Comparison of ENCODE assay signal across 2 cellular contexts in genomic region chr22:36770946-36771340, GRCh38.
TF ChIP-seq lines count a peak whose summit lies in the region.

No MANE protein-coding gene starts in this region.

TF ChIP-seq in IMR-90, 13 proteins besides CTCF, POLR2A, EP300 and RAD21 (continued from another document):
- TF ChIP-seq RFX5 (IDR thresholded peaks at IDR 0.05; ENCODE audit: low read depth, low read length): no peak
- no peak for TF ChIP-seq MAFK (IDR thresholded peaks at IDR 0.05; ENCODE audit: low read depth, low read length)
- no peak for TF ChIP-seq MXI1 (IDR thresholded peaks at IDR 0.05; ENCODE audit: borderline replicate concordance, low read depth, low read length)
- no peak for TF ChIP-seq BHLHE40 (IDR thresholded peaks at IDR 0.05; ENCODE audit: low read depth, low read length)
- TF ChIP-seq MAZ (IDR thresholded peaks at IDR 0.05; ENCODE audit: borderline replicate concordance, low read depth, low read length): no peak
- no peak for TF ChIP-seq CHD1 (IDR thresholded peaks at IDR 0.05; ENCODE audit: low read depth, low read length)
- no peak for TF ChIP-seq USF2 (IDR thresholded peaks at IDR 0.05; ENCODE audit: low read depth, low read length)
- TF ChIP-seq RCOR1 (IDR thresholded peaks at IDR 0.05; ENCODE audit: insufficient replicate concordance, low read length): no peak
- no peak for TF ChIP-seq ELK1 (IDR thresholded peaks at IDR 0.05; ENCODE audit: borderline replicate concordance, low read depth, low read length)
TF ChIP-seq in IMR-90: peak in this region for 0.

TF ChIP-seq in WTC11, 78 proteins besides CTCF, POLR2A, EP300 and RAD21 (continued from another document):
- TF ChIP-seq ZBTB43 (CRISPR knock-in tag; IDR thresholded peaks at IDR 0.05) (no peak), IRF1 (CRISPR knock-in tag; IDR thresholded peaks at IDR 0.05) (no peak), ZNF317 (CRISPR knock-in tag; IDR thresholded peaks at IDR 0.05; ENCODE audit: borderline replicate concordance, low read depth) (no peak), SOX15 (CRISPR knock-in tag; IDR thresholded peaks at IDR 0.05) (no peak), USF2 (CRISPR knock-in tag; IDR thresholded peaks at IDR 0.05) (no peak), FOXJ3 (CRISPR knock-in tag; IDR thresholded peaks at IDR 0.05; ENCODE audit: borderline replicate concordance) (no peak), ZNF396 (CRISPR knock-in tag; IDR thresholded peaks at IDR 0.05; ENCODE audit: borderline replicate concordance) (no peak), MYBL2 (CRISPR knock-in tag; IDR thresholded peaks at IDR 0.05) (no peak), ETV6 (CRISPR knock-in tag; IDR thresholded peaks at IDR 0.05) (no peak), JUN (CRISPR knock-in tag; IDR thresholded peaks at IDR 0.05) (no peak), NFYB (CRISPR knock-in tag; conservative IDR thresholded peaks at IDR 0.05; ENCODE audit: low read depth) (no peak)
- TF ChIP-seq, protein P1, sequence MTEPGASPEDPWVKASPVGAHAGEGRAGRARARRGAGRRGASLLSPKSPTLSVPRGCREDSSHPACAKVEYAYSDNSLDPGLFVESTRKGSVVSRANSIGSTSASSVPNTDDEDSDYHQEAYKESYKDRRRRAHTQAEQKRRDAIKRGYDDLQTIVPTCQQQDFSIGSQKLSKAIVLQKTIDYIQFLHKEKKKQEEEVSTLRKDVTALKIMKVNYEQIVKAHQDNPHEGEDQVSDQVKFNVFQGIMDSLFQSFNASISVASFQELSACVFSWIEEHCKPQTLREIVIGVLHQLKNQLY (CRISPR knock-in tag; IDR thresholded peaks at IDR 0.05): no peak
- TF ChIP-seq, protein P2, sequence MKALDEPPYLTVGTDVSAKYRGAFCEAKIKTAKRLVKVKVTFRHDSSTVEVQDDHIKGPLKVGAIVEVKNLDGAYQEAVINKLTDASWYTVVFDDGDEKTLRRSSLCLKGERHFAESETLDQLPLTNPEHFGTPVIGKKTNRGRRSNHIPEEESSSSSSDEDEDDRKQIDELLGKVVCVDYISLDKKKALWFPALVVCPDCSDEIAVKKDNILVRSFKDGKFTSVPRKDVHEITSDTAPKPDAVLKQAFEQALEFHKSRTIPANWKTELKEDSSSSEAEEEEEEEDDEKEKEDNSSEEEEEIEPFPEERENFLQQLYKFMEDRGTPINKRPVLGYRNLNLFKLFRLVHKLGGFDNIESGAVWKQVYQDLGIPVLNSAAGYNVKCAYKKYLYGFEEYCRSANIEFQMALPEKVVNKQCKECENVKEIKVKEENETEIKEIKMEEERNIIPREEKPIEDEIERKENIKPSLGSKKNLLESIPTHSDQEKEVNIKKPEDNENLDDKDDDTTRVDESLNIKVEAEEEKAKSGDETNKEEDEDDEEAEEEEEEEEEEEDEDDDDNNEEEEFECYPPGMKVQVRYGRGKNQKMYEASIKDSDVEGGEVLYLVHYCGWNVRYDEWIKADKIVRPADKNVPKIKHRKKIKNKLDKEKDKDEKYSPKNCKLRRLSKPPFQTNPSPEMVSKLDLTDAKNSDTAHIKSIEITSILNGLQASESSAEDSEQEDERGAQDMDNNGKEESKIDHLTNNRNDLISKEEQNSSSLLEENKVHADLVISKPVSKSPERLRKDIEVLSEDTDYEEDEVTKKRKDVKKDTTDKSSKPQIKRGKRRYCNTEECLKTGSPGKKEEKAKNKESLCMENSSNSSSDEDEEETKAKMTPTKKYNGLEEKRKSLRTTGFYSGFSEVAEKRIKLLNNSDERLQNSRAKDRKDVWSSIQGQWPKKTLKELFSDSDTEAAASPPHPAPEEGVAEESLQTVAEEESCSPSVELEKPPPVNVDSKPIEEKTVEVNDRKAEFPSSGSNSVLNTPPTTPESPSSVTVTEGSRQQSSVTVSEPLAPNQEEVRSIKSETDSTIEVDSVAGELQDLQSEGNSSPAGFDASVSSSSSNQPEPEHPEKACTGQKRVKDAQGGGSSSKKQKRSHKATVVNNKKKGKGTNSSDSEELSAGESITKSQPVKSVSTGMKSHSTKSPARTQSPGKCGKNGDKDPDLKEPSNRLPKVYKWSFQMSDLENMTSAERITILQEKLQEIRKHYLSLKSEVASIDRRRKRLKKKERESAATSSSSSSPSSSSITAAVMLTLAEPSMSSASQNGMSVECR (CRISPR knock-in tag; IDR thresholded peaks at IDR 0.05; ENCODE audit: borderline replicate concordance): no peak
- TF ChIP-seq, protein P3, sequence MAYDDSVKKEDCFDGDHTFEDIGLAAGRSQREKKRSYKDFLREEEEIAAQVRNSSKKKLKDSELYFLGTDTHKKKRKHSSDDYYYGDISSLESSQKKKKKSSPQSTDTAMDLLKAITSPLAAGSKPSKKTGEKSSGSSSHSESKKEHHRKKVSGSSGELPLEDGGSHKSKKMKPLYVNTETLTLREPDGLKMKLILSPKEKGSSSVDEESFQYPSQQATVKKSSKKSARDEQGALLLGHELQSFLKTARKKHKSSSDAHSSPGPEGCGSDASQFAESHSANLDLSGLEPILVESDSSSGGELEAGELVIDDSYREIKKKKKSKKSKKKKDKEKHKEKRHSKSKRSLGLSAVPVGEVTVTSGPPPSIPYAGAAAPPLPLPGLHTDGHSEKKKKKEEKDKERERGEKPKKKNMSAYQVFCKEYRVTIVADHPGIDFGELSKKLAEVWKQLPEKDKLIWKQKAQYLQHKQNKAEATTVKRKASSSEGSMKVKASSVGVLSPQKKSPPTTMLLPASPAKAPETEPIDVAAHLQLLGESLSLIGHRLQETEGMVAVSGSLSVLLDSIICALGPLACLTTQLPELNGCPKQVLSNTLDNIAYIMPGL (CRISPR knock-in tag; IDR thresholded peaks at IDR 0.05): no peak
